ENCODE assay signal across 14 cellular contexts in genomic region chr10:127148933-127149220, GRCh38. TPM values are rescaled to one million over a fixed set of nuclear protein-coding genes. Genes with fewer than 3 reads are reported as not detected.
DNase-seq lines count a peak whose midpoint lies in the region; ATAC-seq and TF ChIP-seq lines count a peak whose summit lies in the region.
"Had no signal": no experiment of that assay in that cellular context is flagged by ENCODE, and none has a peak within 500 bp of the region (broad histone marks: within the 10 kb centered on the region; RNA-seq: fewer than 3 reads in every experiment).

No MANE protein-coding gene starts in this region.

- H3K36me3 Mint-ChIP-seq in natural killer cell treated with Interleukin-12 subunit alpha and Interleukin-12 subunit beta and Interleukin-15 and Interleukin-18, amount 100 ng/mL, for 72 hours, result no peaks in the 10 kb centered on the region
- no peaks in the 10 kb centered on the region for H3K36me3 Mint-ChIP-seq in natural killer cell
- H3K36me3 Mint-ChIP-seq: activated CD8-positive, alpha-beta memory T cell treated with anti-CD3 and anti-CD28 coated beads, Interleukin-2, amount 10 ng/mL, durations not matched to agents 7 days and 5 days had no signal

- peaks cover 6 to 17% of the 10 kb centered on the region in 2 donors for H3K27me3 Mint-ChIP-seq in natural killer cell treated with Interleukin-12 subunit alpha and Interleukin-12 subunit beta and Interleukin-15 and Interleukin-18, amount 100 ng/mL, for 72 hours
- H3K27me3 Mint-ChIP-seq in natural killer cell (ENCODE audit: low read depth in 2 of 2), result peaks cover 0 to 4% of the 10 kb centered on the region in 2 donors
- H3K27me3 Mint-ChIP-seq: activated CD8-positive, alpha-beta memory T cell treated with anti-CD3 and anti-CD28 coated beads, Interleukin-2, amount 10 ng/mL, durations not matched to agents 7 days and 5 days had no signal

- H3K4me3 ChIP-seq in fibroblast of the aortic adventitia (ENCODE audit: low read depth, low read length), result peak overlapping the region; percentile 16
- H3K4me3 ChIP-seq: colonic mucosa, tibial nerve had no signal

- peaks cover 0 to 5% of the 10 kb centered on the region in 2 donors for H3K4me1 Mint-ChIP-seq in natural killer cell treated with Interleukin-12 subunit alpha and Interleukin-12 subunit beta and Interleukin-15 and Interleukin-18, amount 100 ng/mL, for 72 hours (ENCODE audit: low read depth in 2 of 2)
- no peaks in the 10 kb centered on the region for H3K4me1 Mint-ChIP-seq in natural killer cell

- no peak overlapping the region for H3K27ac Mint-ChIP-seq in natural killer cell treated with Interleukin-12 subunit alpha and Interleukin-12 subunit beta and Interleukin-15 and Interleukin-18, amount 100 ng/mL, for 72 hours
- H3K27ac Mint-ChIP-seq in natural killer cell, result no peak overlapping the region
- H3K27ac Mint-ChIP-seq: activated CD8-positive, alpha-beta memory T cell treated with anti-CD3 and anti-CD28 coated beads, Interleukin-2, amount 10 ng/mL, durations not matched to agents 7 days and 5 days had no signal

- H3K9me3 Mint-ChIP-seq in natural killer cell treated with Interleukin-12 subunit alpha and Interleukin-12 subunit beta and Interleukin-15 and Interleukin-18, amount 100 ng/mL, for 72 hours, result no peaks in the 10 kb centered on the region
- H3K9me3 Mint-ChIP-seq in natural killer cell, result no peaks in the 10 kb centered on the region

- H3K4me3 Mint-ChIP-seq in natural killer cell treated with Interleukin-12 subunit alpha and Interleukin-12 subunit beta and Interleukin-15 and Interleukin-18, amount 100 ng/mL, for 72 hours, result no peak overlapping the region
- H3K4me3 Mint-ChIP-seq in natural killer cell, result no peak overlapping the region
- H3K4me3 Mint-ChIP-seq: activated CD8-positive, alpha-beta memory T cell treated with anti-CD3 and anti-CD28 coated beads, Interleukin-2, amount 10 ng/mL, durations not matched to agents 7 days and 5 days had no signal

- no peak for TF ChIP-seq CTCF in natural killer cell (IDR thresholded peaks at IDR 0.05)
- TF ChIP-seq CTCF in fibroblast of the aortic adventitia (IDR thresholded peaks at IDR 0.05; ENCODE audit: insufficient read depth, low read length), result no peak

- intact Hi-C loops in natural killer cell (cut with micrococcal nuclease), result no loop called here

- no peak for DNase-seq in natural killer cell treated with Interleukin-12 subunit alpha and Interleukin-12 subunit beta and Interleukin-15 and Interleukin-18, amount 100 ng/mL, for 72 hours (ENCODE audit: low spot score)
- DNase-seq in natural killer cell (no peak), fibroblast of the aortic adventitia (ENCODE audit: low read depth) (peak; percentile 79), NCI-H510A treated with DMSO at 0.1 percent for 48 hours (lab: John Stamatoyannopoulos, UW) (no peak), NCI-H2196 treated with DMSO at 0.1 percent for 48 hours (lab: John Stamatoyannopoulos, UW; ENCODE audit: unreplicated experiment) (no peak)
- no peak for DNase-seq in activated CD4-positive, alpha-beta T cell treated with anti-CD3 and anti-CD28 coated beads for 1 hour
- DNase-seq in activated T-cell treated with anti-CD3 and anti-CD28 coated beads, Interleukin-2, amount 50 U/mL, for 48 hours, result no peak
- DNase-seq: activated CD8-positive, alpha-beta memory T cell treated with anti-CD3 and anti-CD28 coated beads, Interleukin-2, amount 10 ng/mL, durations not matched to agents 7 days and 5 days; colonic mucosa; NCI-H2227 treated with DMSO at 0.1 percent for 48 hours; stimulated activated CD4-positive, alpha-beta T cell treated with anti-CD3 and anti-CD28 coated beads, Interleukin-4, amount 100 ng/mL, for 24 hours had no signal

- peak; percentile 62 to 79 for ATAC-seq in natural killer cell treated with Interleukin-12 subunit alpha and Interleukin-12 subunit beta and Interleukin-15 and Interleukin-18, amount 100 ng/mL, for 72 hours
- ATAC-seq in natural killer cell (no peak), SK-N-SH treated with all-trans-retinoic acid at 6 μM for 48 hours (peak; percentile 56)
- ATAC-seq: activated CD8-positive, alpha-beta memory T cell treated with anti-CD3 and anti-CD28 coated beads, Interleukin-2, amount 10 ng/mL, durations not matched to agents 7 days and 5 days had no signal

TF ChIP-seq in SK-N-SH treated with all-trans-retinoic acid at 6 μM for 48 hours, 23 proteins besides CTCF, POLR2A, EP300 and RAD21 (continues in another document):
- TF ChIP-seq CREB5 (CRISPR knock-in tag; IDR thresholded peaks at IDR 0.05; ENCODE audit: low read depth), result no peak
- TF ChIP-seq RARB (CRISPR knock-in tag; IDR thresholded peaks at IDR 0.05), result no peak
- TF ChIP-seq CSRNP3 (CRISPR knock-in tag; IDR thresholded peaks at IDR 0.05), result no peak
- TF ChIP-seq ESRRG (CRISPR knock-in tag; IDR thresholded peaks at IDR 0.05), result no peak
- no peak for TF ChIP-seq ZNF70 (CRISPR knock-in tag; IDR thresholded peaks at IDR 0.05)
- TF ChIP-seq ZFP30 (CRISPR knock-in tag; IDR thresholded peaks at IDR 0.05), result no peak
- TF ChIP-seq TOX (CRISPR knock-in tag; IDR thresholded peaks at IDR 0.05; ENCODE audit: borderline replicate concordance), result no peak
- no peak for TF ChIP-seq TSHZ2 (CRISPR knock-in tag; IDR thresholded peaks at IDR 0.05)
- no peak for TF ChIP-seq OSR1 (CRISPR knock-in tag; IDR thresholded peaks at IDR 0.05)
- no peak for TF ChIP-seq ISL1 (CRISPR knock-in tag; IDR thresholded peaks at IDR 0.05)
- TF ChIP-seq GLIS3 (CRISPR knock-in tag; IDR thresholded peaks at IDR 0.05), result no peak
- TF ChIP-seq BACH2 (CRISPR knock-in tag; IDR thresholded peaks at IDR 0.05; ENCODE audit: borderline replicate concordance), result no peak
- TF ChIP-seq PPARA (CRISPR knock-in tag; IDR thresholded peaks at IDR 0.05; ENCODE audit: borderline replicate concordance), result no peak
- no peak for TF ChIP-seq ZC3H10 (CRISPR knock-in tag; IDR thresholded peaks at IDR 0.05)
- TF ChIP-seq ZFP3 (CRISPR knock-in tag; IDR thresholded peaks at IDR 0.05), result no peak
- TF ChIP-seq ARNTL (CRISPR knock-in tag; IDR thresholded peaks at IDR 0.05; ENCODE audit: borderline replicate concordance, low read depth), result no peak

RNA-seq across cellular contexts. Expression of gene INSYN2A, which starts 47.5 kb away (rescaled TPM):
- not detected for total RNA-seq in natural killer cell treated with Interleukin-12 subunit alpha and Interleukin-12 subunit beta and Interleukin-15 and Interleukin-18, amount 100 ng/mL, for 72 hours
- total RNA-seq in natural killer cell, result not detected
- total RNA-seq in fibroblast of the aortic adventitia (ENCODE audit: low replicate concordance), result 0.27 TPM in 1 of 2 replicates, not detected in the other
- total RNA-seq: activated CD8-positive, alpha-beta memory T cell treated with anti-CD3 and anti-CD28 coated beads, Interleukin-2, amount 10 ng/mL, durations not matched to agents 7 days and 5 days; HT-29 had no signal

Comparison
In these comparisons a context has a peak if more than half of its experiments do, and no peak if none do; other contexts are left out.
1. ATAC-seq: peak in natural killer cell treated with Interleukin-12 subunit alpha and Interleukin-12 subunit beta and Interleukin-15 and Interleukin-18, amount 100 ng/mL, for 72 hours (2 of 2) and SK-N-SH treated with all-trans-retinoic acid at 6 μM for 48 hours (single experiment); none in natural killer cell (0 of 3).